In the genomic region with DNA sequence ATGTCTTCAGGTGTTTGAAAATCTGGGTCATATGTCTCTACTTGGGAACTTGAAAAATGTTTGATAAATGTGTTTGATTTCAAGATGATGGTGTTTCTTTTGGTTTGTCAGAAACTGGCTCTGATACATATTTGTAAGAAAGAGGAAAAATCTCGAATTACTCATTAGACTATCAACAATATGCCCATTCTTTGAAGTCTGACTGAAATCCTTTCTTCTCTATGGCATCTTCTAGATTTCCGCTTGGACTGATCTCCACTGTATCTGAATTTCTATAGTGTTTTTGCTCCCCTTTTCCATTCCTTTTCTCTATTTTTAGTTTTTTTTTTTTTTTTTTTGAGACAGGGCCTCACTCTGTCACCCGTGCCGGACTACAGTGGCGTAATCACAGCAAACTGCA, we compare ENCODE assay signal across 31 cellular contexts.
"Had no signal": no experiment of that assay in that cellular context is flagged by ENCODE, and none has a peak within 500 bp of the region (broad histone marks: within the 10 kb centered on the region; RNA-seq: fewer than 3 reads in every experiment).

No MANE protein-coding gene starts in this region.

- H3K27ac ChIP-seq: KMS-11, PC-9, SJSA1 had no signal

- H3K4me3 ChIP-seq: PC-9, SJSA1 had no signal

- H3K9ac ChIP-seq: KMS-11, SK-N-SH had no signal

- DNase-seq: Karpas-422, NCI-H1048, NCI-H1092 treated with DMSO at 0.1 percent for 48 hours, NCI-H1105 treated with DMSO at 0.1 percent for 48 hours, NCI-H1417, NCI-H1436, NCI-H146, NCI-H1694, NCI-H187, NCI-H1930, NCI-H2029 treated with DMSO at 0.1 percent for 48 hours, NCI-H2081 treated with DMSO at 0.1 percent for 48 hours, NCI-H2107, NCI-H2171, NCI-H226, NCI-H446 treated with DMSO at 0.1 percent for 48 hours, NCI-H510A, NCI-H524, NCI-H526, NCI-H69, NCI-H748 treated with DMSO at 0.1 percent for 48 hours, NCI-H82, PC-9, Right ventricle myocardium superior, RPMI8226, SHP77 treated with DMSO at 0.1 percent for 48 hours, SK-N-SH, SW 1271 had no signal

- H3K4me2 ChIP-seq: KMS-11, PC-9, SK-N-SH had no signal

- ATAC-seq: Panc1 had no signal

- H3K36me3 ChIP-seq: SJSA1 had no signal

- H3K9me3 ChIP-seq: SK-N-SH had no signal

- H2AFZ ChIP-seq: PC-9 had no signal

- H3K9me2 ChIP-seq: SK-N-SH had no signal

- H3K27me3 ChIP-seq: SJSA1 had no signal

- H3K4me1 ChIP-seq: SJSA1 had no signal
